Comparison of ENCODE assay signal across 14 cellular contexts in genomic region chr5:161311141-161311708, GRCh38.
DNase-seq lines count a peak whose midpoint lies in the region; ATAC-seq lines count a peak whose summit lies in the region.
"Had no signal": no experiment of that assay in that cellular context is flagged by ENCODE, and none has a peak within 500 bp of the region (broad histone marks: within the 10 kb centered on the region; RNA-seq: fewer than 3 reads in every experiment).

No MANE protein-coding gene starts in this region.

- DNase-seq in H7: no peak
- no peak for DNase-seq in effector CD8-positive, alpha-beta T cell (lab: John Stamatoyannopoulos, UW)
- DNase-seq in activated naive CD4-positive, alpha-beta T cell treated with anti-CD3 and anti-CD28 coated beads, Interleukin-2, amount 50 U/mL, for 16 hours: no peak
- no peak for DNase-seq in stimulated activated naive CD4-positive, alpha-beta T cell treated with Interleukin-2 at 50 U/mL for 16 hours (lab: John Stamatoyannopoulos, UW)
- DNase-seq: cortex of kidney, DMS79 treated with DMSO at 0.1 percent for 48 hours, NCI-H2171 treated with DMSO at 0.1 percent for 48 hours had no signal

- H3K36me3 ChIP-seq in H7 (replicated peaks; ENCODE audit: control insufficient read depth, insufficient read depth, low read length): no peaks in the 10 kb centered on the region
- H3K36me3 ChIP-seq: tibial nerve had no signal

- no peaks in the 10 kb centered on the region for H3K27me3 ChIP-seq in H7 (ENCODE audit: control insufficient read depth, insufficient read depth, low read length)
- H3K27me3 ChIP-seq: tibial nerve had no signal

- ATAC-seq in GM18499 (IDR thresholded peaks at IDR 0.05; ENCODE audit: insufficient read depth, unreplicated experiment) (peak; percentile 93), GM19455 (IDR thresholded peaks at IDR 0.05; ENCODE audit: unreplicated experiment) (peak; percentile 95), HG02798 (IDR thresholded peaks at IDR 0.05; ENCODE audit: poor library complexity, unreplicated experiment) (peak; percentile 93), HG03432 (IDR thresholded peaks at IDR 0.05; ENCODE audit: unreplicated experiment) (peak; percentile 92)
- ATAC-seq: natural killer cell treated with Interleukin-12 subunit alpha and Interleukin-12 subunit beta and Interleukin-15 and Interleukin-18, amount 100 ng/mL, for 72 hours; sciatic nerve had no signal

- no peak overlapping the region for H3K4me3 ChIP-seq in H7 (ENCODE audit: insufficient read depth, low read depth, low read length)
- H3K4me3 ChIP-seq: tibial nerve had no signal
